22 cellular contexts compared by ENCODE assay signal in the genomic region with DNA sequence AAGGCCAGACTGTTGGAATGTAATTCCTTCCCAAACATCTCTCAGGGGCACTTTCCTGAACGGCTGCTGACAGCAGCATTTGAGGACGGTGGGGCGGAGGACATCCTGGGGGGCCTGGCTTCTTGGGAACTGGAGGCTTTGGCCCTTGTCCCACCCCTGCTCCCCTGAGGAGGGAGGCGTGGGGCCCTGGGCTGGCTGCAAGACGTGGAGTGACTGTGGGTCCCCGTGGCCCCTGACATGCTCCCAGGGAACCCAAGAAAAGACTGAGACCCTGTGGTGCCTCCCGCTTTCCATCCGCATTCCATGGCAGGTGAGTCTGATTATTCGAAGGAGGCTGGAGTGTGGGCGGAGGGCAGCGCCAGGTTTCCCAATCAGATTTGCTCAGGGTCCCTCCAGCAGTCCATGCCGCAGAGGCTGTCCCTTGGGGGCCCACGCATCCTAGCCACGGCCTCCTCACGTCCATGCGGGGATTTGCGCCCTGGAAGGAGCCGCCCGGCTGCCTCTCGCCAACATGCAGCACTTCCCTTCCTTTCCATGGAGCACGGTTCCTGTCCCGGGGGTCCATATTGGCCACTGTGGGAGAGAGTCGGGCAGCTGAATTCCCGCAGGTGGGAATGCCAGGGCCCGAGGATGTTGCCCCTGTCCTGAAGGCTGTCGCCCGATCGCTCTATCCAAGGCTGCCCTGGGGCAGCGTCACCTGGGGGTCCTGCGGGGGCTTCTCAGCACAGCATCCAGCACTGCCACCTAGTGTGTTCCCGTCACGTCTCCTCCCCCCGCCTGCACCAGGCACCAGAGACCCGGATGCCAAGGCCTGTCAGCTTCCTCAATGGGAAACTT.
A peak's percentile ranks its signal among the peaks of the same experiment; 100 is the strongest.
DNase-seq lines count a peak whose midpoint lies in the region; ATAC-seq lines count a peak whose summit lies in the region.
"Had no signal": no experiment of that assay in that cellular context is flagged by ENCODE, and none has a peak within 500 bp of the region (broad histone marks: within the 10 kb centered on the region; RNA-seq: fewer than 3 reads in every experiment).

No MANE protein-coding gene starts in this region.

- DNase-seq in central memory CD8-positive, alpha-beta T cell (ENCODE audit: low spot score in 2 of 2) = no peak
- DNase-seq in left lobe of liver (ENCODE audit: low spot score) = no peak
- DNase-seq in stimulated activated naive B cell treated with anti-CD40 and anti-IgM and Interleukin-4, amounts not matched to agents 10 μg/mL and 1 μg/mL and 100 μg/mL, for 72 hours = no peak
- no peak for DNase-seq in stimulated activated CD4-positive, alpha-beta T cell treated with anti-CD3 and anti-CD28 coated beads, Interleukin-15, amount 100 ng/mL, for 24 hours
- no peak for DNase-seq in activated CD4-positive, alpha-beta T cell treated with anti-CD3 and anti-CD28 coated beads, Interleukin-2, amount 10 ng/mL, durations not matched to agents 7 days and 5 days
- DNase-seq: activated CD4-positive, alpha-beta T cell treated with anti-CD3 and anti-CD28 coated beads, Interleukin-2, amount 10 ng/mL, durations not matched to agents 24 days and 14 days; activated CD8-positive, alpha-beta memory T cell treated with anti-CD3 and anti-CD28 coated beads, Interleukin-2, amount 10 ng/mL, durations not matched to agents 7 days and 5 days; activated naive CD4-positive, alpha-beta T cell treated with Interleukin-2 at 50 U/mL for 16 hours; activated T-cell treated with anti-CD3 and anti-CD28 coated beads, Interleukin-2, amount 50 U/mL, for 72 hours; naive B cell; NCI-H187 treated with DMSO at 0.1 percent for 48 hours; NCI-H524 treated with DMSO at 0.1 percent for 48 hours; NK-92 treated with Interleukin-12 subunit alpha and Interleukin-12 subunit beta, amount 100 ng/mL, for 24 hours; stimulated activated CD4-positive, alpha-beta T cell treated with anti-CD3 and anti-CD28 coated beads, Interleukin-4, amount 100 ng/mL, for 24 hours; stimulated activated naive CD8-positive, alpha-beta T cell treated with anti-CD3 and anti-CD28 coated beads, Interleukin-15, Interleukin-2, amounts not matched to agents 100 U/mL and 50 U/mL, for 24 hours; thyroid gland had no signal

- no peak overlapping the region for H3K4me3 Mint-ChIP-seq in central memory CD8-positive, alpha-beta T cell
- no peak overlapping the region for H3K4me3 Mint-ChIP-seq in stimulated activated naive B cell treated with anti-CD40 and anti-IgM and Interleukin-4, amounts not matched to agents 10 μg/mL and 1 μg/mL and 100 μg/mL, for 72 hours
- H3K4me3 Mint-ChIP-seq in activated CD4-positive, alpha-beta T cell treated with anti-CD3 and anti-CD28 coated beads, Interleukin-2, amount 10 ng/mL, durations not matched to agents 7 days and 5 days = no peak overlapping the region
- H3K4me3 Mint-ChIP-seq: activated CD4-positive, alpha-beta T cell treated with anti-CD3 and anti-CD28 coated beads, Interleukin-2, amount 10 ng/mL, durations not matched to agents 24 days and 14 days; activated CD8-positive, alpha-beta memory T cell treated with anti-CD3 and anti-CD28 coated beads, Interleukin-2, amount 10 ng/mL, durations not matched to agents 7 days and 5 days; activated T-cell treated with anti-CD3 and anti-CD28 coated beads, Interleukin-2, amount 50 U/mL, for 72 hours had no signal

- H3K4me1 ChIP-seq in HUES48 (ENCODE audit: control insufficient read depth, insufficient read depth, low read length) = peaks cover 2% of the 10 kb centered on the region; the same call in 1 of the 2 replicates
- H3K4me1 ChIP-seq: breast epithelium had no signal

- CTCF ChIA-PET in activated CD4-positive, alpha-beta T cell treated with anti-CD3 and anti-CD28 coated beads, Interleukin-2, amount 10 ng/mL, durations not matched to agents 7 days and 5 days (lab: Charles Lee) = no interaction called here

- peaks cover 12% of the 10 kb centered on the region for H3K4me1 Mint-ChIP-seq in central memory CD8-positive, alpha-beta T cell
- peaks cover 32 to 48% of the 10 kb centered on the region in 2 donors for H3K4me1 Mint-ChIP-seq in stimulated activated naive B cell treated with anti-CD40 and anti-IgM and Interleukin-4, amounts not matched to agents 10 μg/mL and 1 μg/mL and 100 μg/mL, for 72 hours
- peaks cover 10% of the 10 kb centered on the region for H3K4me1 Mint-ChIP-seq in activated CD4-positive, alpha-beta T cell treated with anti-CD3 and anti-CD28 coated beads, Interleukin-2, amount 10 ng/mL, durations not matched to agents 7 days and 5 days

- no peaks in the 10 kb centered on the region for H3K9me3 Mint-ChIP-seq in central memory CD8-positive, alpha-beta T cell
- peaks cover 3 to 6% of the 10 kb centered on the region in 2 donors for H3K9me3 Mint-ChIP-seq in stimulated activated naive B cell treated with anti-CD40 and anti-IgM and Interleukin-4, amounts not matched to agents 10 μg/mL and 1 μg/mL and 100 μg/mL, for 72 hours
- peaks cover 8% of the 10 kb centered on the region for H3K9me3 Mint-ChIP-seq in activated CD4-positive, alpha-beta T cell treated with anti-CD3 and anti-CD28 coated beads, Interleukin-2, amount 10 ng/mL, durations not matched to agents 7 days and 5 days

- ATAC-seq in central memory CD8-positive, alpha-beta T cell (replicated peaks; ENCODE audit: extremely low read depth, poor library complexity, severe bottlenecking) = no peak
- peak; percentile 11 for ATAC-seq in left lobe of liver
- no peak for ATAC-seq in stimulated activated naive B cell treated with anti-CD40 and anti-IgM and Interleukin-4, amounts not matched to agents 10 μg/mL and 1 μg/mL and 100 μg/mL, for 72 hours (replicated peaks)
- no peak for ATAC-seq in HG02852 (IDR thresholded peaks at IDR 0.05; ENCODE audit: unreplicated experiment)
- no peak for ATAC-seq in HG03354 (IDR thresholded peaks at IDR 0.05; ENCODE audit: poor library complexity, severe bottlenecking, unreplicated experiment)
- ATAC-seq: activated CD8-positive, alpha-beta memory T cell treated with anti-CD3 and anti-CD28 coated beads, Interleukin-2, amount 10 ng/mL, durations not matched to agents 7 days and 5 days; activated T-cell treated with anti-CD3 and anti-CD28 coated beads, Interleukin-2, amount 50 U/mL, for 72 hours; stimulated activated naive CD8-positive, alpha-beta T cell treated with anti-CD3 and anti-CD28 coated beads, Interleukin-15, Interleukin-2, amounts not matched to agents 100 U/mL and 50 U/mL, for 24 hours had no signal

- no peaks in the 10 kb centered on the region for H3K9me3 ChIP-seq in HUES48 (ENCODE audit: control insufficient read depth, insufficient read depth, low read length)
- H3K9me3 ChIP-seq: adrenal gland, breast epithelium, thyroid gland had no signal

- H3K4me3 ChIP-seq in HUES48 (ENCODE audit: low read depth, low read length) = no peak overlapping the region
- H3K4me3 ChIP-seq: adrenal gland, breast epithelium, thyroid gland had no signal

- peak overlapping the region; percentile 62 for H3K27ac Mint-ChIP-seq in central memory CD8-positive, alpha-beta T cell (ENCODE audit: low read depth)
- H3K27ac Mint-ChIP-seq in stimulated activated naive B cell treated with anti-CD40 and anti-IgM and Interleukin-4, amounts not matched to agents 10 μg/mL and 1 μg/mL and 100 μg/mL, for 72 hours = peak overlapping the region; percentile 81
- no peak overlapping the region for H3K27ac Mint-ChIP-seq in activated CD4-positive, alpha-beta T cell treated with anti-CD3 and anti-CD28 coated beads, Interleukin-2, amount 10 ng/mL, durations not matched to agents 7 days and 5 days
- H3K27ac Mint-ChIP-seq: activated CD4-positive, alpha-beta T cell treated with anti-CD3 and anti-CD28 coated beads, Interleukin-2, amount 10 ng/mL, durations not matched to agents 24 days and 14 days; activated CD8-positive, alpha-beta memory T cell treated with anti-CD3 and anti-CD28 coated beads, Interleukin-2, amount 10 ng/mL, durations not matched to agents 7 days and 5 days; activated T-cell treated with anti-CD3 and anti-CD28 coated beads, Interleukin-2, amount 50 U/mL, for 72 hours had no signal

- H3K9ac ChIP-seq in HUES48 (ENCODE audit: low read depth, low read length) = no peak overlapping the region

- no peaks in the 10 kb centered on the region for H3K36me3 ChIP-seq in HUES48 (ENCODE audit: control insufficient read depth, insufficient read depth, low read length)
- H3K36me3 ChIP-seq: adrenal gland, breast epithelium, thyroid gland had no signal

- H3K27me3 Mint-ChIP-seq in central memory CD8-positive, alpha-beta T cell = no peaks in the 10 kb centered on the region
- H3K27me3 Mint-ChIP-seq in stimulated activated naive B cell treated with anti-CD40 and anti-IgM and Interleukin-4, amounts not matched to agents 10 μg/mL and 1 μg/mL and 100 μg/mL, for 72 hours = no peaks in the 10 kb centered on the region
- H3K27me3 Mint-ChIP-seq in activated CD4-positive, alpha-beta T cell treated with anti-CD3 and anti-CD28 coated beads, Interleukin-2, amount 10 ng/mL, durations not matched to agents 7 days and 5 days = no peaks in the 10 kb centered on the region
- H3K27me3 Mint-ChIP-seq: activated CD4-positive, alpha-beta T cell treated with anti-CD3 and anti-CD28 coated beads, Interleukin-2, amount 10 ng/mL, durations not matched to agents 24 days and 14 days; activated CD8-positive, alpha-beta memory T cell treated with anti-CD3 and anti-CD28 coated beads, Interleukin-2, amount 10 ng/mL, durations not matched to agents 7 days and 5 days; naive B cell had no signal

- no peaks in the 10 kb centered on the region for H3K27me3 ChIP-seq in HUES48 (ENCODE audit: control insufficient read depth, insufficient read depth, low read length)
- H3K27me3 ChIP-seq: adrenal gland, breast epithelium, thyroid gland had no signal

- peaks cover 5% of the 10 kb centered on the region for H3K36me3 Mint-ChIP-seq in central memory CD8-positive, alpha-beta T cell (ENCODE audit: insufficient read depth)
- peaks cover 4 to 8% of the 10 kb centered on the region in 2 donors for H3K36me3 Mint-ChIP-seq in stimulated activated naive B cell treated with anti-CD40 and anti-IgM and Interleukin-4, amounts not matched to agents 10 μg/mL and 1 μg/mL and 100 μg/mL, for 72 hours
- H3K36me3 Mint-ChIP-seq in activated CD4-positive, alpha-beta T cell treated with anti-CD3 and anti-CD28 coated beads, Interleukin-2, amount 10 ng/mL, durations not matched to agents 7 days and 5 days (ENCODE audit: low read depth) = no peaks in the 10 kb centered on the region
- H3K36me3 Mint-ChIP-seq: naive B cell had no signal

- H3K27ac ChIP-seq in HUES48 (ENCODE audit: low read depth, low read length) = peak overlapping the region; percentile 27
- H3K27ac ChIP-seq: breast epithelium, thyroid gland, VCaP had no signal

- POLR2A ChIA-PET in activated CD4-positive, alpha-beta T cell treated with anti-CD3 and anti-CD28 coated beads, Interleukin-2, amount 10 ng/mL, durations not matched to agents 7 days and 5 days (lab: Charles Lee) = no interaction called here
